19 cellular contexts compared by ENCODE assay signal in the genomic region with DNA sequence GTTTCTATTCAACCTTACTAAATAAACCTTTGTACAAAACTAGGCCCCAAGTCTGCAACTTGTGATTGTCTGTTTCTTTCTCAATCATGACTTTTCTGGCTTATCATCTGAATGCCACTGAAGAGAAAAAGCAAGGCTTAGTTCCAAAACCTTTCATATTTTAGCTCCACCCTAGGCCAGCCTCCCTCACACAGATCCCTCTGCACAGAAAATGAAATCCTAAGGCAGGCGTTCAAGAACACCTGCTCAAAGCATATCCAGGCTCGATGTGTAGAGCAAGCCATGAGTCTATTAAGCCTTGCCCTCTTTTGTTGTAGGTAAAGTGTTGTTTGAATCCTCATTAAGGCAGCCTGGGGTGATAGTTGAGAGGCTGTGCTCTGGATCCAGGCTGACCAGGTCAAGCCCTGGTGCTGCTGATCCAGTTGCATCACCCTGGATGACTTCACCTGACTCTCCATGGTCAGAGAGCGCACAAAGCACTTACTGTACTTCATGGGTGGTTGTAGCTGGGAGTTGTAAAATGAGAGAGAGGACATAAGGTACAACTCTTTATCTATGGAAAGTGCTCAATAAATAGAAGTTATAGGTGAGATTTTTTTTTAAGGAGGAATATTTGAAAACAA. TPM values are rescaled to one million over a fixed set of nuclear protein-coding genes. Genes with fewer than 3 reads are reported as not detected.
A peak's percentile ranks its signal among the peaks of the same experiment; 100 is the strongest.
DNase-seq lines count a peak whose midpoint lies in the region; ATAC-seq, FAIRE-seq and TF ChIP-seq lines count a peak whose summit lies in the region.
"Had no signal": no experiment of that assay in that cellular context is flagged by ENCODE, and none has a peak within 500 bp of the region (broad histone marks: within the 10 kb centered on the region; RNA-seq: fewer than 3 reads in every experiment).

No MANE protein-coding gene starts in this region.

- ATAC-seq in WTC11 (peak; percentile 57), upper lobe of right lung (peak; percentile 48)

- peak overlapping the region; percentile 46; the same call in 1 of the 2 replicates for H3K27ac Mint-ChIP-seq in WTC11
- H3K27ac Mint-ChIP-seq: CD8-positive, alpha-beta memory T cell had no signal

- TF ChIP-seq CTCF in WTC11 (IDR thresholded peaks at IDR 0.05) (no peak), liver (IDR thresholded peaks at IDR 0.05; ENCODE audit: low read depth, low read length, missing input control) (no peak), upper lobe of right lung (IDR thresholded peaks at IDR 0.05) (no peak)

- CTCF ChIA-PET in WTC11 (lab: Charles Lee), result no interaction called here

- H3K4me1 ChIP-seq in liver (ENCODE audit: control insufficient read depth in 4 of 4, insufficient read depth in 4 of 4, low read length in 3 of 4) (peaks cover 0 to 21% (median 6%) of the 10 kb centered on the region in 4 donors), upper lobe of right lung (no peaks in the 10 kb centered on the region)
- H3K4me1 ChIP-seq: BLaER1, SJCRH30 had no signal

- peaks cover 8% of the 10 kb centered on the region for H3K4me1 Mint-ChIP-seq in WTC11

- H3K4me3 ChIP-seq in liver (ENCODE audit: low read depth in 1 of 3, low read length in 3 of 3) (no peak overlapping the region), upper lobe of right lung (no peak overlapping the region)
- H3K4me3 ChIP-seq: BLaER1, GM23248, SJCRH30 had no signal

- no peak overlapping the region for H3K4me3 Mint-ChIP-seq in WTC11
- H3K4me3 Mint-ChIP-seq: CD8-positive, alpha-beta memory T cell had no signal

- no peaks in the 10 kb centered on the region for H3K9me3 Mint-ChIP-seq in WTC11
- H3K9me3 Mint-ChIP-seq: CD8-positive, alpha-beta memory T cell had no signal

- FAIRE-seq in GM12892 (lab: Jason Lieb, UNC), result no peak
- FAIRE-seq: A204.1 had no signal

- intact Hi-C loops in upper lobe of right lung (cut with DNase I), result no loop called here

- TF ChIP-seq POLR2A in GM12892 (IDR thresholded peaks at IDR 0.05; ENCODE audit: low read depth, low read length), result no peak

- TF ChIP-seq RAD21 in liver (IDR thresholded peaks at IDR 0.05), result peak in 1 of 2 donors; percentile 4

- H3K36me3 Mint-ChIP-seq in WTC11, result no peaks in the 10 kb centered on the region
- H3K36me3 Mint-ChIP-seq: CD8-positive, alpha-beta memory T cell had no signal

- DNase-seq in NCI-H345 (lab: John Stamatoyannopoulos, UW), result peak; percentile 8
- DNase-seq in NCI-H345 treated with DMSO at 0.1 percent for 48 hours (lab: John Stamatoyannopoulos, UW; ENCODE audit: unreplicated experiment), result no peak
- no peak for DNase-seq in WTC11 (ENCODE audit: low spot score)
- no peak for DNase-seq in upper lobe of right lung
- no peak for DNase-seq in GM12892 (ENCODE audit: insufficient read length)
- no peak for DNase-seq in dedifferentiated amniotic fluid mesenchymal stem cell (ENCODE audit: extremely low spot score)
- no peak for DNase-seq in NCI-H1417 (lab: John Stamatoyannopoulos, UW)
- DNase-seq: CD8-positive, alpha-beta memory T cell; EL; GM23248; MV-4-11; NCI-H1417 treated with DMSO at 0.1 percent for 48 hours; NCI-H446 treated with DMSO at 0.1 percent for 48 hours; NCI-H774; SJCRH30 had no signal

- no peak overlapping the region for H3K9ac ChIP-seq in liver (ENCODE audit: low read depth in 1 of 2, low read length in 2 of 2)
- H3K9ac ChIP-seq: BLaER1, GM23248 had no signal

- peaks cover 0 to 14% (median 8%) of the 10 kb centered on the region in 4 donors for H3K36me3 ChIP-seq in liver (ENCODE audit: control insufficient read depth in 4 of 4, insufficient read depth in 3 of 4, low read depth in 1 of 4, low read length in 3 of 4)
- H3K36me3 ChIP-seq in upper lobe of right lung, result no peaks in the 10 kb centered on the region
- H3K36me3 ChIP-seq: BLaER1, SJCRH30 had no signal

- WGBS in liver, result 77% methylated on average over 3 of the region's 3 CpGs

- no peaks in the 10 kb centered on the region for H3K27me3 Mint-ChIP-seq in WTC11 (ENCODE audit: low read depth)

- POLR2A ChIA-PET in WTC11 (lab: Charles Lee), result no interaction called here

- H3K9me3 ChIP-seq in liver (ENCODE audit: control insufficient read depth in 4 of 4, low read length in 3 of 4) (no peaks in the 10 kb centered on the region), upper lobe of right lung (no peaks in the 10 kb centered on the region)
- H3K9me3 ChIP-seq: BLaER1, SJCRH30 had no signal

- H3K27me3 ChIP-seq in liver (ENCODE audit: control insufficient read depth in 4 of 4, insufficient read depth in 4 of 4, low read length in 3 of 4), result no peaks in the 10 kb centered on the region
- no peaks in the 10 kb centered on the region for H3K27me3 ChIP-seq in upper lobe of right lung
- H3K27me3 ChIP-seq: BLaER1, SJCRH30 had no signal

- H3K27ac ChIP-seq in liver (ENCODE audit: low read depth in 1 of 2, low read length in 2 of 2) (peak overlapping the region; percentile 52 to 60), upper lobe of right lung (no peak overlapping the region)
- H3K27ac ChIP-seq: BLaER1, GM23248, HL-60, SJCRH30 had no signal

TF ChIP-seq in WTC11, 78 proteins besides CTCF, POLR2A, EP300 and RAD21:
- TF ChIP-seq, protein P1, sequence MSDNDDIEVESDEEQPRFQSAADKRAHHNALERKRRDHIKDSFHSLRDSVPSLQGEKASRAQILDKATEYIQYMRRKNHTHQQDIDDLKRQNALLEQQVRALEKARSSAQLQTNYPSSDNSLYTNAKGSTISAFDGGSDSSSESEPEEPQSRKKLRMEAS (CRISPR knock-in tag; IDR thresholded peaks at IDR 0.05), result no peak
- TF ChIP-seq GABPB1 (CRISPR knock-in tag; IDR thresholded peaks at IDR 0.05), result peak; percentile 98

TF ChIP-seq in liver, 16 proteins besides CTCF, POLR2A, EP300 and RAD21:
- TF ChIP-seq, protein P2, sequence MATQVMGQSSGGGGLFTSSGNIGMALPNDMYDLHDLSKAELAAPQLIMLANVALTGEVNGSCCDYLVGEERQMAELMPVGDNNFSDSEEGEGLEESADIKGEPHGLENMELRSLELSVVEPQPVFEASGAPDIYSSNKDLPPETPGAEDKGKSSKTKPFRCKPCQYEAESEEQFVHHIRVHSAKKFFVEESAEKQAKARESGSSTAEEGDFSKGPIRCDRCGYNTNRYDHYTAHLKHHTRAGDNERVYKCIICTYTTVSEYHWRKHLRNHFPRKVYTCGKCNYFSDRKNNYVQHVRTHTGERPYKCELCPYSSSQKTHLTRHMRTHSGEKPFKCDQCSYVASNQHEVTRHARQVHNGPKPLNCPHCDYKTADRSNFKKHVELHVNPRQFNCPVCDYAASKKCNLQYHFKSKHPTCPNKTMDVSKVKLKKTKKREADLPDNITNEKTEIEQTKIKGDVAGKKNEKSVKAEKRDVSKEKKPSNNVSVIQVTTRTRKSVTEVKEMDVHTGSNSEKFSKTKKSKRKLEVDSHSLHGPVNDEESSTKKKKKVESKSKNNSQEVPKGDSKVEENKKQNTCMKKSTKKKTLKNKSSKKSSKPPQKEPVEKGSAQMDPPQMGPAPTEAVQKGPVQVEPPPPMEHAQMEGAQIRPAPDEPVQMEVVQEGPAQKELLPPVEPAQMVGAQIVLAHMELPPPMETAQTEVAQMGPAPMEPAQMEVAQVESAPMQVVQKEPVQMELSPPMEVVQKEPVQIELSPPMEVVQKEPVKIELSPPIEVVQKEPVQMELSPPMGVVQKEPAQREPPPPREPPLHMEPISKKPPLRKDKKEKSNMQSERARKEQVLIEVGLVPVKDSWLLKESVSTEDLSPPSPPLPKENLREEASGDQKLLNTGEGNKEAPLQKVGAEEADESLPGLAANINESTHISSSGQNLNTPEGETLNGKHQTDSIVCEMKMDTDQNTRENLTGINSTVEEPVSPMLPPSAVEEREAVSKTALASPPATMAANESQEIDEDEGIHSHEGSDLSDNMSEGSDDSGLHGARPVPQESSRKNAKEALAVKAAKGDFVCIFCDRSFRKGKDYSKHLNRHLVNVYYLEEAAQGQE (IDR thresholded peaks at IDR 0.05), result no peak
- TF ChIP-seq JUND (IDR thresholded peaks at IDR 0.05), result peak; percentile 13 to 24
- TF ChIP-seq HNF4A (conservative IDR thresholded peaks at IDR 0.05), result peak; percentile 41 to 49
- TF ChIP-seq ATF3 (IDR thresholded peaks at IDR 0.05), result peak; percentile 95
- TF ChIP-seq RXRA (IDR thresholded peaks at IDR 0.05), result peak; percentile 47 to 48
TF ChIP-seq in liver: peak in this region for 4.

RNA-seq across cellular contexts. Expression of gene FYB2, which starts 39.0 kb away (rescaled TPM):
- total RNA-seq in WTC11 (2021) (0.15 to 0.46 TPM (median 0.25 TPM) in 3 replicates), liver (10 to 100 TPM in 1 of 2 donors, 1 to 10 TPM in 1; 3.3 to 31.3 TPM), upper lobe of right lung (1.7 TPM)
- 10 to 100 TPM in 1 of 2 donors, 1 to 10 TPM in 1; 4.7 to 27.6 TPM for polyA plus RNA-seq in liver
- not detected for polyA plus RNA-seq in GM12892 (2012; ENCODE audit: missing spikeins)
- total RNA-seq: CD8-positive, alpha-beta memory T cell; GM23248; SJCRH30 had no signal
- polyA plus RNA-seq: CD8-positive, alpha-beta memory T cell; GM23248 had no signal
